Comparison of ENCODE assay signal across 9 cellular contexts in genomic region chr19:8515317-8515716, GRCh38. TPM values are rescaled to one million over a fixed set of nuclear protein-coding genes. Genes with fewer than 3 reads are reported as not detected.
DNase-seq lines count a peak whose midpoint lies in the region; ATAC-seq, FAIRE-seq and TF ChIP-seq lines count a peak whose summit lies in the region.
"Had no signal": no experiment of that assay in that cellular context is flagged by ENCODE, and none has a peak within 500 bp of the region (broad histone marks: within the 10 kb centered on the region; RNA-seq: fewer than 3 reads in every experiment).

No MANE protein-coding gene starts in this region.

- peaks cover 60% of the 10 kb centered on the region for H3K4me1 Mint-ChIP-seq in activated T-cell treated with anti-CD3 and anti-CD28 coated beads, Interleukin-2, amount 50 U/mL, for 24 hours (ENCODE audit: low read depth)
- peaks cover 24% of the 10 kb centered on the region for H3K4me1 Mint-ChIP-seq in memory B cell

- H3K27me3 ChIP-seq in upper lobe of right lung: no peaks in the 10 kb centered on the region

- peak overlapping the region; percentile 100 for H3K27ac Mint-ChIP-seq in activated T-cell treated with anti-CD3 and anti-CD28 coated beads, Interleukin-2, amount 50 U/mL, for 24 hours
- H3K27ac Mint-ChIP-seq in memory B cell: no peak overlapping the region

- no peaks in the 10 kb centered on the region for H3K9me3 Mint-ChIP-seq in activated T-cell treated with anti-CD3 and anti-CD28 coated beads, Interleukin-2, amount 50 U/mL, for 24 hours
- no peaks in the 10 kb centered on the region for H3K9me3 Mint-ChIP-seq in memory B cell

- H3K9me3 ChIP-seq in upper lobe of right lung: no peaks in the 10 kb centered on the region

- no peak overlapping the region for H3K4me3 ChIP-seq in upper lobe of right lung

- peak overlapping the region; percentile 91 for H3K4me3 Mint-ChIP-seq in activated T-cell treated with anti-CD3 and anti-CD28 coated beads, Interleukin-2, amount 50 U/mL, for 24 hours
- H3K4me3 Mint-ChIP-seq in memory B cell: peak overlapping the region; percentile 27

- ATAC-seq in memory B cell (ENCODE audit: low read depth) (no peak), upper lobe of right lung (peak; percentile 32), left lobe of liver (no peak)
- ATAC-seq: HCT116 had no signal

- no peaks in the 10 kb centered on the region for H3K27me3 Mint-ChIP-seq in activated T-cell treated with anti-CD3 and anti-CD28 coated beads, Interleukin-2, amount 50 U/mL, for 24 hours
- no peaks in the 10 kb centered on the region for H3K27me3 Mint-ChIP-seq in memory B cell

- H3K4me1 ChIP-seq in upper lobe of right lung: peaks cover 43% of the 10 kb centered on the region

- H3K36me3 ChIP-seq in upper lobe of right lung: no peaks in the 10 kb centered on the region

- no peak overlapping the region for H3K27ac ChIP-seq in upper lobe of right lung

- no peak for FAIRE-seq in frontal cortex (lab: Jason Lieb, UNC)

- intact Hi-C loops in upper lobe of right lung (cut with DNase I): no loop called here

- DNase-seq in stimulated activated CD4-positive, alpha-beta T cell treated with anti-CD3 and anti-CD28 coated beads, Interleukin-12 subunit alpha, Interleukin-12 subunit beta, amount 100 ng/mL, for 48 hours (ENCODE audit: low read depth in 2 of 3, low spot score in 1 of 3): peak; percentile 35 to 46 (median 38)
- no peak for DNase-seq in stimulated activated CD4-positive, alpha-beta T cell treated with anti-CD3 and anti-CD28 coated beads, Interleukin-12 subunit alpha, Interleukin-12 subunit beta, amount 100 ng/mL, for 4 hours
- DNase-seq in activated T-cell treated with anti-CD3 and anti-CD28 coated beads, Interleukin-2, amount 50 U/mL, for 24 hours: peak; percentile 67
- DNase-seq in memory B cell (ENCODE audit: low spot score in 2 of 2) (no peak), upper lobe of right lung (peak; percentile 80), NCI-H82 treated with DMSO at 0.1 percent for 48 hours (lab: John Stamatoyannopoulos, UW; ENCODE audit: unreplicated experiment) (no peak), frontal cortex (ENCODE audit: low spot score in 2 of 2) (no peak), left lobe of liver (ENCODE audit: low spot score) (no peak)

- H3K36me3 Mint-ChIP-seq in activated T-cell treated with anti-CD3 and anti-CD28 coated beads, Interleukin-2, amount 50 U/mL, for 24 hours (ENCODE audit: low read depth): peaks cover 14% of the 10 kb centered on the region
- no peaks in the 10 kb centered on the region for H3K36me3 Mint-ChIP-seq in memory B cell

- TF ChIP-seq CTCF in upper lobe of right lung (IDR thresholded peaks at IDR 0.05): no peak

RNA-seq across cellular contexts. Expression of gene ZNF414, which starts 1.4 kb away (rescaled TPM):
- total RNA-seq in upper lobe of right lung (23.4 TPM), frontal cortex (2.4 TPM), left lobe of liver (12.0 TPM)

RNA-seq across cellular contexts. Expression of gene PRAM1, which starts 12.9 kb away (rescaled TPM):
- 31.3 TPM for total RNA-seq in upper lobe of right lung
- not detected for total RNA-seq in frontal cortex
- 1.7 TPM for total RNA-seq in left lobe of liver

Comparison
In these comparisons a context has a peak if more than half of its experiments do, and no peak if none do; other contexts are left out.
1. DNase-seq: peak in stimulated activated CD4-positive, alpha-beta T cell treated with anti-CD3 and anti-CD28 coated beads, Interleukin-12 subunit alpha, Interleukin-12 subunit beta, amount 100 ng/mL, for 48 hours (3 of 3), activated T-cell treated with anti-CD3 and anti-CD28 coated beads, Interleukin-2, amount 50 U/mL, for 24 hours (single experiment) and upper lobe of right lung (single experiment); none in stimulated activated CD4-positive, alpha-beta T cell treated with anti-CD3 and anti-CD28 coated beads, Interleukin-12 subunit alpha, Interleukin-12 subunit beta, amount 100 ng/mL, for 4 hours (single experiment), memory B cell (0 of 2), NCI-H82 treated with DMSO at 0.1 percent for 48 hours (single experiment), frontal cortex (0 of 2) and left lobe of liver (single experiment).
2. RNA of gene PRAM1, which starts 12.9 kb away (total RNA-seq): 31.3 TPM in upper lobe of right lung (single experiment); 1.7 TPM in left lobe of liver (single experiment) and not detected in frontal cortex (single experiment); every median in the first group is over 10 times any median in the second.